7 cellular contexts compared by ENCODE assay signal in the genomic region with DNA sequence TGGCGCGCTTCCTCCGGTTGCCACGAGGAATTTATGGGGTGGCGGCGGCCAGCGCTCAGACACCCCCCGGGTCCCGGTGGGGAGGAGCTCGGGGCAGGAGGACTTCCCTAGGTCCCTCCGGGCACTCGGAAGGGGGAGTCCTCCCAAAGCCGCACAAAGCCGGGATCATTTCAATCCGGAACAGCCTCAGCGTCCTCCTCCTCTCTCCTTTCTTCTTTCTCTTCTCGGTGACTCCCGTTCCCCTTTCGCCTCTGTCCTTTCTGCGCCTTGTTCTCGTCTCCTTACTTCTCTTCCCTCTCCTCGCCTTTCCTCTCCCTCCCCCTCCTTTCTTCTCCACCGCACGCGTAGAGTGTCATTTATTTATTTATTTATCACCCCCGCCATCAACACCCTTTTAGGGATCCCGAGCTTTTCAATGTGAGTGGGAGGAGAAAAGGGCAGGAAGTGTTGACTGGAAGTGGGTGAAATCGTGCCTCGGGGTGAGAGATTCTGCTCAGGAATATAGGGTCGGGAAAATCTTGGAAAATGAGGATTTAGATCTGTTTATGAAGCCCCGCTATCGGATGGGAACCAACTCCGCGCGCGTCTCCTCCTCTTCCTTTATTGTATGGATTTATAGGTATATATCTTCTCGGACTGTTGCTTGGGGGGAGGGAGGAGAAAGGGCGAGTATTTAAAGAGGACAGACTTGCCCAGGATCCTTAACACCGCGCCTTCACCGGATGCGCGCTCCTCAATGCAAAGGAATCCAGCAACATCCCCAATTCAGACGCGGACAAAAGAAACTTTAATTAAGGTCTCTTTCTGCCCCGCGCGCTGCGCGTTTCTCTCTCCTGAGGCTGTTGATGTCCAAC. TPM values are rescaled to one million over a fixed set of nuclear protein-coding genes. Genes with fewer than 3 reads are reported as not detected.
DNase-seq lines count a peak whose midpoint lies in the region; ATAC-seq, FAIRE-seq and TF ChIP-seq lines count a peak whose summit lies in the region.

No MANE protein-coding gene starts in this region.

- intact Hi-C loops in pancreas (cut with DNase I), result no loop called here

- peak overlapping the region; percentile 93 to 100 for H3K4me3 Mint-ChIP-seq in H9

- H3K18ac ChIP-seq in H9 (ENCODE audit: insufficient read length, low read depth, low read length), result peak overlapping the region; percentile 58

- H3K79me2 ChIP-seq in H9 (ENCODE audit: insufficient read depth, low read length), result peaks cover 24% of the 10 kb centered on the region

- no CpG with 5 or more reads among the region's 50 CpGs for WGBS in H9 (ENCODE audit: extremely low coverage, insufficient read length, low lambda C conversion rate)
- 1% methylated on average over 47 to 50 of the region's 50 CpGs for WGBS in pancreas, 2 donors

- H4K8ac ChIP-seq in H9 (replicated peaks; ENCODE audit: insufficient read length, low read depth, low read length), result no peak overlapping the region

- H2BK20ac ChIP-seq in H9 (ENCODE audit: low read depth, low read length, poor library complexity, severe bottlenecking), result no peak overlapping the region

- H3K9ac ChIP-seq in H9 (ENCODE audit: extremely low read depth, insufficient read length, low read length), result peak overlapping the region; percentile 87

- no peaks in the 10 kb centered on the region for H3K27me3 Mint-ChIP-seq in H9 (ENCODE audit: low read depth)

- DNase-seq in H9 (peak; percentile 55), SK-MEL-5 (ENCODE audit: low read depth, low spot score) (peak; percentile 6), globus pallidus (ENCODE audit: low spot score) (peak; percentile 38), pancreas (peak in 4 of 6 donors; percentile 13 to 58 (median 29)), GM20000 (ENCODE audit: low spot score) (no peak), middle frontal gyrus (ENCODE audit: extremely low spot score, low spot score) (no peak)
- DNase-seq in effector CD8-positive, alpha-beta T cell (lab: John Stamatoyannopoulos, UW), result no peak

- ATAC-seq in pancreas, result peak in 3 of 4 donors; percentile 11 to 30 (median 13)

- H3K4me3 ChIP-seq in pancreas, result peak overlapping the region; percentile 22 to 59 (median 46)

- no peak overlapping the region for H2AFZ ChIP-seq in H9 (ENCODE audit: low read length)

- no peak overlapping the region for H3T11ph ChIP-seq in H9 (ENCODE audit: low read length)

- peak overlapping the region; percentile 42 for H3K56ac ChIP-seq in H9 (ENCODE audit: insufficient read length, low read depth, low read length)

- H3K9me3 ChIP-seq in H9 (ENCODE audit: control insufficient read depth, low read depth, low read length) (no peaks in the 10 kb centered on the region), pancreas (no peaks in the 10 kb centered on the region)

- no peak overlapping the region for H2BK120ac ChIP-seq in H9 (ENCODE audit: low read depth, low read length, poor library complexity, severe bottlenecking)

- H3K23ac ChIP-seq in H9 (ENCODE audit: insufficient read length, low read depth, low read length), result no peak overlapping the region

- peak overlapping the region; percentile 79 for H3K4me2 ChIP-seq in H9 (ENCODE audit: insufficient read depth, insufficient read length, low read length)

- H3K23me2 ChIP-seq in H9 (ENCODE audit: insufficient read length, low read depth, low read length, poor library complexity, severe bottlenecking), result peaks cover 19% of the 10 kb centered on the region

- peaks cover 2% of the 10 kb centered on the region for H3K79me1 ChIP-seq in H9 (ENCODE audit: insufficient read depth, low read depth, low read length, poor library complexity, severe bottlenecking)

- no peaks in the 10 kb centered on the region; a peak in 2 of 5 replicates for H3K9me3 Mint-ChIP-seq in H9

- no peaks in the 10 kb centered on the region for H4K20me1 ChIP-seq in H9 (ENCODE audit: control insufficient read depth, insufficient read depth, insufficient read length)

- peak overlapping the region; percentile 63 for H3K27ac ChIP-seq in H9 (ENCODE audit: insufficient read length, low read depth, low read length)
- H3K27ac ChIP-seq in pancreas, result peak overlapping the region in 1 of 4 donors; percentile 33

- peak overlapping the region; percentile 21 for H2BK5ac ChIP-seq in H9 (ENCODE audit: insufficient read length, low read length)

- H4K5ac ChIP-seq in H9 (ENCODE audit: insufficient read length, low read depth, low read length), result no peak overlapping the region

- H3K4ac ChIP-seq in H9 (ENCODE audit: low read depth, low read length), result no peak overlapping the region; the same call in 1 of the 2 replicates

- H3K36me3 ChIP-seq in pancreas, result no peaks in the 10 kb centered on the region

- no peak overlapping the region for H2AK5ac ChIP-seq in H9 (ENCODE audit: insufficient read length, low read length)

- TF ChIP-seq CTCF in H9 (conservative IDR thresholded peaks at IDR 0.05) (no peak), pancreas (IDR thresholded peaks at IDR 0.05) (no peak), GM20000 (IDR thresholded peaks at IDR 0.05; ENCODE audit: extremely low read depth, missing control alignments) (no peak)

- H2BK15ac ChIP-seq in H9 (ENCODE audit: low read depth, low read length), result no peak overlapping the region

- peak overlapping the region; percentile 85; the same call in 1 of the 2 replicates for H3K14ac ChIP-seq in H9 (ENCODE audit: insufficient read depth, low read length)

- peaks cover 11 to 20% (median 13%) of the 10 kb centered on the region in 3 experiments for H3K36me3 Mint-ChIP-seq in H9 (ENCODE audit: insufficient read depth in 1 of 3, low read depth in 3 of 3)

- peak overlapping the region; percentile 98 to 100 (median 99) for H3K27ac Mint-ChIP-seq in H9

- in situ Hi-C loops in SK-MEL-5 (cut with HindIII; ENCODE audit: low pct_unique_long_range_greater_than_20kb, low sequenced_read_pairs), result no loop called here

- H3K4me1 ChIP-seq in H9 (ENCODE audit: insufficient read depth, low read length) (peaks cover 7% of the 10 kb centered on the region; the same call in 1 of the 2 replicates), pancreas (peaks cover 4 to 10% (median 9%) of the 10 kb centered on the region in 3 donors)

- no peaks in the 10 kb centered on the region for H3K27me3 ChIP-seq in H9 (ENCODE audit: insufficient read depth, low read length)
- H3K27me3 ChIP-seq in pancreas, result peaks cover 0 to 31% (median 2%) of the 10 kb centered on the region in 4 donors

- no peak for FAIRE-seq in pancreas (lab: Jason Lieb, UNC)

- H4K91ac ChIP-seq in H9 (ENCODE audit: insufficient read length, low read depth, low read length), result no peak overlapping the region

- no peak overlapping the region for H2BK12ac ChIP-seq in H9 (ENCODE audit: insufficient read length, low read depth, low read length)

- H3K4me1 Mint-ChIP-seq in H9, result peaks cover 28 to 29% of the 10 kb centered on the region in 2 experiments

RNA-seq across cellular contexts. Expression of a gene that starts 2.0 kb away (rescaled TPM):
- total RNA-seq in H9 (2021) (159 and 164 TPM in 2 replicates), pancreas (10 to 100 TPM in 1 of 6 donors, 1 to 10 TPM in 5; 3.2 to 12.6 (median 4.9) TPM)
- 7.3 and 8.8 TPM in 2 replicates for total RNA-seq in SK-MEL-5 (2014; rRNA removed; shearing (Covaris generic))
- 5.2 and 10.4 TPM in 2 replicates for polyA plus RNA-seq in SK-MEL-5 (2015; cell fraction: cytosol; rRNA removed)
- 13.4 and 22.4 TPM in 2 replicates for polyA plus RNA-seq in SK-MEL-5 (2015; cell fraction: nucleus; rRNA removed)
- polyA plus RNA-seq in pancreas, result 1 to 10 TPM; 1.6 to 1.7 TPM

Comparison
In these comparisons a context has a peak if more than half of its experiments do, and no peak if none do; other contexts are left out.
1. DNase-seq: peak in H9 (single experiment), SK-MEL-5 (single experiment), globus pallidus (single experiment) and pancreas (4 of 6); none in GM20000 (single experiment), middle frontal gyrus (single experiment) and effector CD8-positive, alpha-beta T cell (single experiment).
2. RNA of a gene that starts 2.0 kb away (total RNA-seq): 159 to 164 TPM in H9; 7.3 to 8.8 TPM in SK-MEL-5 and 3.2 to 12.6 TPM in pancreas; every median in the first group is over 10 times any median in the second.